In genomic region chr14:69081271-69081670, GRCh38 we compare ENCODE assay signal across 27 cellular contexts.
DNase-seq lines count a peak whose midpoint lies in the region; ATAC-seq, FAIRE-seq and TF ChIP-seq lines count a peak whose summit lies in the region.
"Had no signal": no experiment of that assay in that cellular context is flagged by ENCODE, and none has a peak within 500 bp of the region (broad histone marks: within the 10 kb centered on the region; RNA-seq: fewer than 3 reads in every experiment).

No MANE protein-coding gene starts in this region.

- H3K4me2 ChIP-seq in IMR-90 (ENCODE audit: low read depth, low read length) = no peak overlapping the region
- no peak overlapping the region for H3K4me2 ChIP-seq in endothelial cell of umbilical vein (ENCODE audit: insufficient read depth, low read length)

- H3K56ac ChIP-seq in IMR-90 (ENCODE audit: extremely low read depth, insufficient read depth, low read length) = no peak overlapping the region

- H4K5ac ChIP-seq in IMR-90 (ENCODE audit: low read depth, low read length) = no peak overlapping the region; the same call in 1 of the 2 replicates

- H3K79me1 ChIP-seq in IMR-90 (ENCODE audit: low read depth in 1 of 2, low read length in 2 of 2) = peaks cover 24 to 45% of the 10 kb centered on the region in 2 experiments

- peak overlapping the region; percentile 24; the same call in 2 of the 3 replicates for H2BK15ac ChIP-seq in IMR-90 (ENCODE audit: low read depth, low read length)

- H2BK20ac ChIP-seq in IMR-90 (ENCODE audit: low read depth, low read length) = peak overlapping the region; percentile 37; the same call in 1 of the 2 replicates

- in situ Hi-C loops in IMR-90 (cut with MboI; ENCODE audit: low sequenced_read_pairs) = loop anchor here (5.0 kb wide), 1 partner anchor 99 kb away; no protein-coding TSS in a partner anchor

- no peak overlapping the region for H3K27ac ChIP-seq in IMR-90 (ENCODE audit: insufficient read depth, low read length)
- peak overlapping the region; percentile 100 for H3K27ac ChIP-seq in endothelial cell of umbilical vein (ENCODE audit: insufficient read depth, low read depth, low read length)
- no peak overlapping the region for H3K27ac ChIP-seq in stomach

- H3K36me3 ChIP-seq in IMR-90 (ENCODE audit: control insufficient read depth, insufficient read depth, low read length) = peaks cover 16% of the 10 kb centered on the region
- no peaks in the 10 kb centered on the region for H3K36me3 ChIP-seq in endothelial cell of umbilical vein (ENCODE audit: control insufficient read depth in 2 of 2, extremely low read depth in 1 of 2, insufficient read depth in 2 of 2, low read length in 2 of 2)
- H3K36me3 ChIP-seq in stomach = peaks cover 8 to 46% (median 42%) of the 10 kb centered on the region in 4 donors
- H3K36me3 ChIP-seq: uterus had no signal

- TF ChIP-seq POLR2A in IMR-90 (IDR thresholded peaks at IDR 0.05; ENCODE audit: low read depth, low read length) (no peak), endothelial cell of umbilical vein (IDR thresholded peaks at IDR 0.05; ENCODE audit: low read depth, low read length) (no peak), stomach (IDR thresholded peaks at IDR 0.05) (no peak)

- no peak for TF ChIP-seq RAD21 in IMR-90 (IDR thresholded peaks at IDR 0.05; ENCODE audit: low read length)

- no peak overlapping the region; a peak in 1 of 4 replicates for H4K8ac ChIP-seq in IMR-90 (ENCODE audit: low read depth in 2 of 2, low read length in 2 of 2)

- no peak for TF ChIP-seq EP300 in stomach (IDR thresholded peaks at IDR 0.05)

- H3K4me1 ChIP-seq in IMR-90 (ENCODE audit: control insufficient read depth, insufficient read depth, low read length) (peaks cover 13% of the 10 kb centered on the region), endothelial cell of umbilical vein (ENCODE audit: control insufficient read depth, extremely low read depth, insufficient read depth, low read length) (peaks cover 47% of the 10 kb centered on the region), stomach (peaks cover 16 to 47% (median 28%) of the 10 kb centered on the region in 4 donors)
- H3K4me1 ChIP-seq: uterus had no signal

- ATAC-seq in IMR-90 (ENCODE audit: low read depth) (no peak), HG03095 (IDR thresholded peaks at IDR 0.05; ENCODE audit: unreplicated experiment) (no peak)
- ATAC-seq: activated T-helper 17 cell treated with anti-CD3 and anti-CD28 coated beads, Interleukin-2, amount 50 U/mL, for 72 hours; gastroesophageal sphincter; left cardiac atrium had no signal

- POLR2A ChIA-PET in IMR-90 (lab: Charles Lee; ENCODE audit: unreplicated experiment) = interaction anchor here (0.6 kb wide), 1 partner anchor 1158 kb away, joined by 8 read pairs; no protein-coding TSS in a partner anchor
- POLR2A ChIA-PET in endothelial cell of umbilical vein (lab: Charles Lee) = no interaction called here

- peaks cover 29% of the 10 kb centered on the region for H3K4me1 Mint-ChIP-seq in mesothelial cell of epicardium
- peaks cover 33% of the 10 kb centered on the region for H3K4me1 Mint-ChIP-seq in type B pancreatic cell (ENCODE audit: unreplicated experiment)
- H3K4me1 Mint-ChIP-seq: activated B cell treated with CpG ODN at 0.5 μM for 24 hours had no signal

- peak overlapping the region; percentile 55 for H3K14ac ChIP-seq in IMR-90 (replicated peaks; ENCODE audit: low read depth, low read length)

- peak overlapping the region; percentile 9; the same call in 1 of the 2 replicates for H3K4ac ChIP-seq in IMR-90 (ENCODE audit: low read depth, low read length)

- H3K27me3 Mint-ChIP-seq in mesothelial cell of epicardium (ENCODE audit: low read depth) = no peaks in the 10 kb centered on the region
- H3K27me3 Mint-ChIP-seq in type B pancreatic cell = no peaks in the 10 kb centered on the region
- H3K27me3 Mint-ChIP-seq: activated B cell treated with CpG ODN at 0.5 μM for 24 hours; activated naive CD8-positive, alpha-beta T cell; activated T-helper 17 cell treated with anti-CD3 and anti-CD28 coated beads, Interleukin-2, amount 50 U/mL, for 72 hours had no signal

- no peak overlapping the region for H2AK9ac ChIP-seq in IMR-90 (replicated peaks; ENCODE audit: low read depth, low read length, poor library complexity)

- H3K4me3 ChIP-seq in IMR-90 (ENCODE audit: insufficient read depth, low read depth, low read length) = no peak overlapping the region
- no peak overlapping the region for H3K4me3 ChIP-seq in endothelial cell of umbilical vein (replicated peaks in 1 of 3; ENCODE audit: insufficient read depth in 1 of 3, low read depth in 1 of 3, low read length in 3 of 3)
- no peak overlapping the region for H3K4me3 ChIP-seq in stomach
- H3K4me3 ChIP-seq: esophagus squamous epithelium, gastroesophageal sphincter, uterus had no signal

- H3K27me3 ChIP-seq in IMR-90 (ENCODE audit: control insufficient read depth, insufficient read depth, low read length) = no peaks in the 10 kb centered on the region
- H3K27me3 ChIP-seq in endothelial cell of umbilical vein (ENCODE audit: control insufficient read depth in 2 of 2, insufficient read depth in 2 of 2, low read length in 2 of 2) = no peaks in the 10 kb centered on the region
- H3K27me3 ChIP-seq in stomach = no peaks in the 10 kb centered on the region
- H3K27me3 ChIP-seq: esophagus squamous epithelium, gastroesophageal sphincter, uterus had no signal

- intact Hi-C loops in IMR-90 (cut with micrococcal nuclease) (no loop called here), endothelial cell of umbilical vein (cut with micrococcal nuclease) (no loop called here), stomach (cut with DNase I; ENCODE audit: low total_unique reads) (no loop called here)

- H2AFZ ChIP-seq in IMR-90 (replicated peaks; ENCODE audit: low read length, poor library complexity) (no peak overlapping the region), endothelial cell of umbilical vein (ENCODE audit: low read depth, low read length) (no peak overlapping the region)

- peaks cover 1% of the 10 kb centered on the region for H3K79me2 ChIP-seq in endothelial cell of umbilical vein (ENCODE audit: control insufficient read depth, insufficient read depth, low read length)

- peak overlapping the region; percentile 53; the same call in 1 of the 2 replicates for H3K23ac ChIP-seq in IMR-90 (ENCODE audit: low read depth, low read length)

- peak overlapping the region; percentile 35 for H2BK5ac ChIP-seq in IMR-90 (ENCODE audit: low read depth, low read length, poor library complexity, severe bottlenecking)

- DNase-seq in IMR-90 (no peak), endothelial cell of umbilical vein (ENCODE audit: low read depth, low spot score) (no peak), mesothelial cell of epicardium (ENCODE audit: low spot score in 2 of 2, unreplicated experiment in 2 of 2) (no peak), type B pancreatic cell (ENCODE audit: extremely low spot score, unreplicated experiment) (no peak), stomach (no peak), NCI-H82 (lab: John Stamatoyannopoulos, UW) (no peak)
- DNase-seq: activated B cell treated with CpG ODN at 0.5 μM for 24 hours; activated CD4-positive, alpha-beta T cell treated with anti-CD3 and anti-CD28 coated beads, Interleukin-2, amount 50 U/mL, for 4 hours; activated CD8-positive, alpha-beta memory T cell treated with anti-CD3 and anti-CD28 coated beads, Interleukin-2, amount 50 U/mL, for 4 hours; DMS 273 treated with DMSO at 0.1 percent for 48 hours; effector CD8-positive, alpha-beta T cell; esophagus squamous epithelium; left cardiac atrium; NCI-H2171; NCI-H524 treated with DMSO at 0.1 percent for 48 hours; RPMI8226; substantia nigra; T1000; uterus had no signal

- no peak overlapping the region for H4K91ac ChIP-seq in IMR-90 (ENCODE audit: insufficient read depth, low read depth, low read length)

- H3K4me3 Mint-ChIP-seq in mesothelial cell of epicardium (no peak overlapping the region), type B pancreatic cell (no peak overlapping the region)
- H3K4me3 Mint-ChIP-seq: activated B cell treated with CpG ODN at 0.5 μM for 24 hours; activated naive CD8-positive, alpha-beta T cell; activated T-helper 17 cell treated with anti-CD3 and anti-CD28 coated beads, Interleukin-2, amount 50 U/mL, for 72 hours; CD14-positive monocyte had no signal

- no peaks in the 10 kb centered on the region for H3K9me3 ChIP-seq in IMR-90 (ENCODE audit: control insufficient read depth, insufficient read depth, low read length)
- no peaks in the 10 kb centered on the region for H3K9me3 ChIP-seq in endothelial cell of umbilical vein (replicated peaks; ENCODE audit: control insufficient read depth, insufficient read depth, low read length)
- no peaks in the 10 kb centered on the region for H3K9me3 ChIP-seq in stomach
- H3K9me3 ChIP-seq: esophagus squamous epithelium, gastroesophageal sphincter, uterus had no signal

- BruUV-seq in IMR-90 (replicated peaks; lab: Mats Ljungman, UMichigan) (no TSS peak), endothelial cell of umbilical vein (replicated peaks; lab: Mats Ljungman, UMichigan) (no TSS peak)

- TF ChIP-seq CTCF in IMR-90 (conservative IDR thresholded peaks at IDR 0.05; ENCODE audit: low read depth, low read length) (no peak), endothelial cell of umbilical vein (IDR thresholded peaks at IDR 0.05; ENCODE audit: extremely low read depth in 1 of 2, insufficient read depth in 1 of 2, low read depth in 1 of 2, low read length in 2 of 2) (no peak), mesothelial cell of epicardium (IDR thresholded peaks at IDR 0.05; ENCODE audit: unreplicated experiment) (no peak), type B pancreatic cell (conservative IDR thresholded peaks at IDR 0.05) (no peak), stomach (IDR thresholded peaks at IDR 0.05) (no peak)

- H3K36me3 Mint-ChIP-seq in mesothelial cell of epicardium = peaks cover 33% of the 10 kb centered on the region
- H3K36me3 Mint-ChIP-seq in type B pancreatic cell = peaks cover 47% of the 10 kb centered on the region

- H3K27ac Mint-ChIP-seq in mesothelial cell of epicardium = peak overlapping the region; percentile 74
- peak overlapping the region; percentile 62 for H3K27ac Mint-ChIP-seq in type B pancreatic cell
- H3K27ac Mint-ChIP-seq: activated B cell treated with CpG ODN at 0.5 μM for 24 hours; activated naive CD8-positive, alpha-beta T cell; activated T-helper 17 cell treated with anti-CD3 and anti-CD28 coated beads, Interleukin-2, amount 50 U/mL, for 72 hours; CD14-positive monocyte had no signal

- no peak overlapping the region for H3K18ac ChIP-seq in IMR-90 (ENCODE audit: low read depth, low read length)

- WGBS in IMR-90 (ENCODE audit: extremely low coverage in 2 of 2, insufficient read length in 1 of 2), 2 experiments = no CpG with 5 or more reads among the region's 2 CpGs
- WGBS in stomach, 5 donors = 37 to 72% (median 52%) methylated on average over 2 of the region's 2 CpGs

- dilution Hi-C loops in IMR-90 (cut with HindIII; ENCODE audit: low sequenced_read_pairs, unreplicated experiment) = no loop called here
- dilution Hi-C loops in endothelial cell of umbilical vein (cut with MboI; ENCODE audit: extremely low pct_ligation_motif_present, low sequenced_read_pairs) = no loop called here

- H3K9ac ChIP-seq in IMR-90 (ENCODE audit: low read depth, low read length) (no peak overlapping the region), endothelial cell of umbilical vein (replicated peaks; ENCODE audit: extremely low read depth, insufficient read depth, low read length) (no peak overlapping the region)

- H4K20me1 ChIP-seq in IMR-90 (ENCODE audit: insufficient read depth, low read length) (peaks cover 3% of the 10 kb centered on the region; the same call in 1 of the 2 replicates), endothelial cell of umbilical vein (replicated peaks; ENCODE audit: control insufficient read depth, extremely low read depth, insufficient read depth, low read length) (no peaks in the 10 kb centered on the region)

- H3K9me1 ChIP-seq in IMR-90 (ENCODE audit: insufficient read depth, low read length) = peaks cover 11% of the 10 kb centered on the region; the same call in 1 of the 2 replicates
- no peaks in the 10 kb centered on the region for H3K9me1 ChIP-seq in endothelial cell of umbilical vein (replicated peaks; ENCODE audit: control insufficient read depth, extremely low read depth, insufficient read depth, low read length)

- CTCF ChIA-PET in IMR-90 (lab: Yijun Ruan, JAX) = interaction anchor here (1.6 kb wide), 1 partner anchor 9 kb away, joined by 3 read pairs; no protein-coding TSS in a partner anchor
- CTCF ChIA-PET in endothelial cell of umbilical vein (lab: Charles Lee) = interaction anchor here (1.0 to 1.4 kb wide), 2 partner anchors 9 to 54 kb away, joined by 3 to 4 read pairs; no protein-coding TSS in a partner anchor

- peak overlapping the region; percentile 6; the same call in 1 of the 2 replicates for H2BK120ac ChIP-seq in IMR-90 (ENCODE audit: low read depth, low read length)

- FAIRE-seq in endothelial cell of umbilical vein (lab: Jason Lieb, UNC) = no peak
- FAIRE-seq: G401.6, GM18507, H1 had no signal

- peak overlapping the region; percentile 32; the same call in 1 of the 2 replicates for H2AK5ac ChIP-seq in IMR-90 (ENCODE audit: low read depth, low read length)

- no peaks in the 10 kb centered on the region for H3K9me3 Mint-ChIP-seq in mesothelial cell of epicardium
- H3K9me3 Mint-ChIP-seq in type B pancreatic cell = no peaks in the 10 kb centered on the region
- H3K9me3 Mint-ChIP-seq: activated B cell treated with CpG ODN at 0.5 μM for 24 hours; activated T-helper 17 cell treated with anti-CD3 and anti-CD28 coated beads, Interleukin-2, amount 50 U/mL, for 72 hours; CD14-positive monocyte had no signal
